ENCODE assay signal across 8 cellular contexts in the genomic region with DNA sequence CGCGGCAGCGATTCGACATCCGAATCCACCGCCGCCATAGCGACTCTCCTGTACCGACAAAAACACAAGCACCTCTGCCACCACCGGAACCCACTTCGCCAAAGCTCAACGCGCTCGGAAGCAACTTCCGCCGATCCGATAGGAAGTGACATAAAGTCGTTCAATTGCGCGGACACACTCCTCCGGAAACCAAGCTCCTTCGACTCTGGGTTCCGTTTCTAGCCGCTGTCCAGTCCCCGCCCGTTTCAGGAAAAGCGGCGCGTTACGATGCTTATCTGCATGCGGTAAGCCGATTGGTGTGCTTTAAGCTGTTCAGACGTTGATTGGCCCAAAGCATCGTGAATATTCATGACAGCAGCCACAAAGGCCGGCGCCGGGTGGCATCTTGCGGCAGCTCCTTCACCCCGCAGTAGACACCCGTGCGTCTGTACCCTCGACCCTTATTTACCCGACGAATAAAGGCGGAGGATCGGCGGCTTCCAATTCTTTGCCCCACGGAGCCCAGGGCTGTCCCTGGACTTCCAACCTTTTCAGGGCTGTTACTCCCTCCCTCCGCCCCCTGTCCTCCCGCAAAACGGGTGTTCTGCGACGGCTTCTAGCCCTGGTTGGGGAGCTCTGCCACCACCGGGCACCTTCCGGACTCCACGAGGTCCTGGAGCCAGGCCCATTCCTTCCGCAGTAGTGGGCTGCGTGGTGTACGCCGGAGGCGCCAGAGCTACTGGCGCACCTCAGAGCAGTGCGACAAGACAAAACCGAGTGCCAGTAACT. TPM values are rescaled to one million over a fixed set of nuclear protein-coding genes. Genes with fewer than 3 reads are reported as not detected.
DNase-seq lines count a peak whose midpoint lies in the region; ATAC-seq, FAIRE-seq and TF ChIP-seq lines count a peak whose summit lies in the region.

A gene with protein sequence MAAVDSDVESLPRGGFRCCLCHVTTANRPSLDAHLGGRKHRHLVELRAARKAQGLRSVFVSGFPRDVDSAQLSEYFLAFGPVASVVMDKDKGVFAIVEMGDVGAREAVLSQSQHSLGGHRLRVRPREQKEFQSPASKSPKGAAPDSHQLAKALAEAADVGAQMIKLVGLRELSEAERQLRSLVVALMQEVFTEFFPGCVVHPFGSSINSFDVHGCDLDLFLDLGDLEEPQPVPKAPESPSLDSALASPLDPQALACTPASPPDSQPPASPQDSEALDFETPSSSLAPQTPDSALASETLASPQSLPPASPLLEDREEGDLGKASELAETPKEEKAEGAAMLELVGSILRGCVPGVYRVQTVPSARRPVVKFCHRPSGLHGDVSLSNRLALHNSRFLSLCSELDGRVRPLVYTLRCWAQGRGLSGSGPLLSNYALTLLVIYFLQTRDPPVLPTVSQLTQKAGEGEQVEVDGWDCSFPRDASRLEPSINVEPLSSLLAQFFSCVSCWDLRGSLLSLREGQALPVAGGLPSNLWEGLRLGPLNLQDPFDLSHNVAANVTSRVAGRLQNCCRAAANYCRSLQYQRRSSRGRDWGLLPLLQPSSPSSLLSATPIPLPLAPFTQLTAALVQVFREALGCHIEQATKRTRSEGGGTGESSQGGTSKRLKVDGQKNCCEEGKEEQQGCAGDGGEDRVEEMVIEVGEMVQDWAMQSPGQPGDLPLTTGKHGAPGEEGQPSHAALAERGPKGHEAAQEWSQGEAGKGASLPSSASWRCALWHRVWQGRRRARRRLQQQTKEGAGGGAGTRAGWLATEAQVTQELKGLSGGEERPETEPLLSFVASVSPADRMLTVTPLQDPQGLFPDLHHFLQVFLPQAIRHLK (minus strand): TSS at position 76 of the 768 bp plus-strand sequence. CDS start 38 bp downstream, at position 38.

- peak; percentile 96 to 97 for TF ChIP-seq POLR2A in HepG2 (IDR thresholded peaks at IDR 0.05; ENCODE audit: insufficient read depth in 1 of 2, low read depth in 2 of 2, low read length in 2 of 2)

- intact Hi-C loops in HepG2 (cut with micrococcal nuclease; ENCODE audit: unreplicated experiment), result loop anchor here (1.0 to 5.0 kb wide), 2 partner anchors 8 to 61 kb away; a partner anchor contains a TSS

- FAIRE-seq in HepG2 (lab: Jason Lieb, UNC), result peak; percentile 97

- H3K4me3 ChIP-seq in HepG2 (replicated peaks in 1 of 3; ENCODE audit: insufficient read depth in 1 of 3, low read depth in 2 of 3, low read length in 3 of 3), result peak within 1 kb of the TSS; percentile 81 to 89 (median 82)

- H3K9ac ChIP-seq in HepG2 (ENCODE audit: insufficient read depth, low read depth, low read length), result peak within 1 kb of the TSS; percentile 90

- DNase-seq in NCI-H774 (lab: John Stamatoyannopoulos, UW), result peak; percentile 99
- DNase-seq in activated CD4-positive, alpha-beta T cell treated with anti-CD3 and anti-CD28 coated beads, Interleukin-2, amount 50 U/mL, for 4 hours, result peak; percentile 93 to 94
- peak; percentile 99 to 100 for DNase-seq in dermis microvascular lymphatic vessel endothelial cell (ENCODE audit: low read depth in 2 of 2)
- peak; percentile 98 for DNase-seq in HepG2 (ENCODE audit: low spot score)
- peak; percentile 90 for DNase-seq in stimulated activated CD4-positive, alpha-beta T cell treated with anti-CD3 and anti-CD28 coated beads, Interleukin-4, amount 100 ng/mL, for 1 hour

- H2AFZ ChIP-seq in HepG2 (ENCODE audit: low read length), result no peak within 1 kb of the TSS

- TSS peak; percentile 100 for BruUV-seq in HepG2 (replicated peaks; lab: Mats Ljungman, UMichigan)

- ATAC-seq in GM19395 (IDR thresholded peaks at IDR 0.05; ENCODE audit: unreplicated experiment) (peak; percentile 87), HG03565 (IDR thresholded peaks at IDR 0.05; ENCODE audit: unreplicated experiment) (peak; percentile 74), HepG2 (peak; percentile 86)

- POLR2A ChIA-PET in HepG2 (lab: Yijun Ruan, JAX), result interaction anchor here (0.7 to 4.4 kb wide), 64 partner anchors 8 to 799 kb away, joined by 3 to 160 read pairs (median 6); a partner anchor contains a TSS

- no peak; the same call in 1 of the 2 replicates for TF ChIP-seq RAD21 in HepG2 (CRISPR knock-in tag; IDR thresholded peaks at IDR 0.05)

- H3K9me3 ChIP-seq in HepG2 (ENCODE audit: low read length), result no peaks in the 10 kb centered on the region

- no peaks in the 10 kb centered on the region; a peak in 1 of 5 replicates for H3K27me3 ChIP-seq in HepG2 (ENCODE audit: control insufficient read depth in 1 of 2, insufficient read depth in 2 of 2, low read length in 2 of 2)

- H4K20me1 ChIP-seq in HepG2 (ENCODE audit: insufficient read depth, low read length), result no peaks in the 10 kb centered on the region

- H3K27ac ChIP-seq in C4-2B, result peak within 1 kb of the TSS; percentile 78
- peak within 1 kb of the TSS; percentile 85 for H3K27ac ChIP-seq in HepG2 (ENCODE audit: extremely low read length, insufficient read depth, low read length)

- H3K4me1 ChIP-seq in HepG2 (ENCODE audit: insufficient read depth, low read length), result peaks cover 51% of the 10 kb centered on the region

- CTCF ChIA-PET in HepG2 (lab: Yijun Ruan, JAX; ENCODE audit: low intra/inter-chr PET ratio, low total read pairs), result interaction anchor here (3.1 kb wide), 1 partner anchor 20 kb away, joined by 14 read pairs; a partner anchor contains a TSS

- in situ Hi-C loops in HepG2 (cut with HindIII; ENCODE audit: extremely low pct_ligation_motif_present, low pct_unique_long_range_greater_than_20kb), result no loop called here

- no peak for TF ChIP-seq CTCF in C4-2B (conservative IDR thresholded peaks at IDR 0.05)
- no peak; the same call in 1 of the 2 replicates for TF ChIP-seq CTCF in HepG2 (CRISPR knock-in tag; IDR thresholded peaks at IDR 0.05)

- peaks cover 19 to 22% of the 10 kb centered on the region in 2 experiments for H3K36me3 ChIP-seq in HepG2 (replicated peaks in 1 of 2; ENCODE audit: control insufficient read depth in 1 of 2, insufficient read depth in 2 of 2, low read length in 2 of 2)

- TF ChIP-seq EP300 in HepG2 (IDR thresholded peaks at IDR 0.05; ENCODE audit: low read depth in 2 of 2, low read length in 2 of 2) (peak in 1 of 2 experiments; percentile 60; a peak in 1 of 4 replicates), HepG2 (CRISPR knock-in tag; IDR thresholded peaks at IDR 0.05; ENCODE audit: borderline replicate concordance) (no peak)

- WGBS in HepG2 (ENCODE audit: low lambda C conversion rate), result 2% methylated on average over 23 of the region's 64 CpGs

- H3K79me2 ChIP-seq in HepG2 (ENCODE audit: insufficient read depth, low read length), result peaks cover 18% of the 10 kb centered on the region

- H3K4me2 ChIP-seq in HepG2 (ENCODE audit: low read depth, low read length), result peak within 1 kb of the TSS; percentile 86

TF ChIP-seq in HepG2, 621 proteins besides CTCF, POLR2A, EP300 and RAD21 (continues in another document):
- TF ChIP-seq ZNF10 (CRISPR knock-in tag; IDR thresholded peaks at IDR 0.05; ENCODE audit: borderline replicate concordance, low read depth) (no peak), FOXP1 (IDR thresholded peaks at IDR 0.05) (no peak), FOXP1 (CRISPR knock-in tag; IDR thresholded peaks at IDR 0.05) (no peak), SMC3 (IDR thresholded peaks at IDR 0.05; ENCODE audit: low read length) (no peak), SIN3A (IDR thresholded peaks at IDR 0.05; ENCODE audit: borderline replicate concordance, low read depth, low read length) (peak; percentile 89), MATR3 (CRISPR knock-in tag; IDR thresholded peaks at IDR 0.05) (no peak), ZSCAN30 (CRISPR knock-in tag; IDR thresholded peaks at IDR 0.05) (no peak), ZNF746 (CRISPR knock-in tag; IDR thresholded peaks at IDR 0.05) (peak; percentile 63; the same call in 1 of the 2 replicates), NFRKB (IDR thresholded peaks at IDR 0.05) (no peak; the same call in 1 of the 2 replicates), ZBTB42 (CRISPR knock-in tag; IDR thresholded peaks at IDR 0.05) (no peak)
- TF ChIP-seq, protein P1, sequence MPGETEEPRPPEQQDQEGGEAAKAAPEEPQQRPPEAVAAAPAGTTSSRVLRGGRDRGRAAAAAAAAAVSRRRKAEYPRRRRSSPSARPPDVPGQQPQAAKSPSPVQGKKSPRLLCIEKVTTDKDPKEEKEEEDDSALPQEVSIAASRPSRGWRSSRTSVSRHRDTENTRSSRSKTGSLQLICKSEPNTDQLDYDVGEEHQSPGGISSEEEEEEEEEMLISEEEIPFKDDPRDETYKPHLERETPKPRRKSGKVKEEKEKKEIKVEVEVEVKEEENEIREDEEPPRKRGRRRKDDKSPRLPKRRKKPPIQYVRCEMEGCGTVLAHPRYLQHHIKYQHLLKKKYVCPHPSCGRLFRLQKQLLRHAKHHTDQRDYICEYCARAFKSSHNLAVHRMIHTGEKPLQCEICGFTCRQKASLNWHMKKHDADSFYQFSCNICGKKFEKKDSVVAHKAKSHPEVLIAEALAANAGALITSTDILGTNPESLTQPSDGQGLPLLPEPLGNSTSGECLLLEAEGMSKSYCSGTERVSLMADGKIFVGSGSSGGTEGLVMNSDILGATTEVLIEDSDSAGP (CRISPR knock-in tag; IDR thresholded peaks at IDR 0.05; ENCODE audit: borderline replicate concordance), result peak; percentile 85

RNA-seq across cellular contexts. Expression of the gene that starts here (rescaled TPM):
- 8.9 and 11.0 TPM in 2 replicates for total RNA-seq in dermis microvascular lymphatic vessel endothelial cell
- total RNA-seq in HepG2 (2016; rRNA removed; fragmentation: Illumina TruSeq; extraction: Trizol), result 8.5 and 9.7 TPM in 2 replicates
- 2.2 and 4.6 TPM in 2 replicates for total RNA-seq in HepG2 (2016; cell fraction: cytosol; rRNA removed; fragmentation: Illumina TruSeq; extraction: Trizol; ENCODE audit: low read depth)
- total RNA-seq in HepG2 (2016; cell fraction: insoluble cytoplasmic fraction; rRNA removed; fragmentation: Illumina TruSeq; extraction: Trizol), result 6.9 and 10.1 TPM in 2 replicates
- total RNA-seq in HepG2 (2016; cell fraction: membrane; rRNA removed; fragmentation: Illumina TruSeq; extraction: Trizol), result 3.7 and 6.0 TPM in 2 replicates
- 8.1 and 9.3 TPM in 2 replicates for total RNA-seq in HepG2 (2016; cell fraction: nucleus; rRNA removed; fragmentation: Illumina TruSeq; extraction: Trizol)
- 14.3 and 17.5 TPM in 2 replicates for polyA plus RNA-seq in HepG2 (2011; rRNA removed)
- polyA plus RNA-seq in HepG2 (2011; cell fraction: cytosol; rRNA removed), result 6.3 and 8.4 TPM in 2 replicates
- 43.5 and 52.1 TPM in 2 replicates for polyA plus RNA-seq in HepG2 (2011; cell fraction: nucleus; rRNA removed)
- polyA plus RNA-seq in HepG2 (2012), result 13.1 and 14.1 TPM in 2 replicates
- 2.4 and 2.7 TPM in 2 replicates for polyA plus RNA-seq in HepG2 (2016; cell fraction: cytosol; fragmentation: Illumina TruSeq; extraction: Trizol; ENCODE audit: low read depth)
- 7.0 and 9.3 TPM in 2 replicates for polyA plus RNA-seq in HepG2 (2016; cell fraction: insoluble cytoplasmic fraction; fragmentation: Illumina TruSeq; extraction: Trizol; ENCODE audit: low read depth)
- polyA plus RNA-seq in HepG2 (2016; cell fraction: membrane; fragmentation: Illumina TruSeq; extraction: Trizol; ENCODE audit: low read depth), result 3.7 and 4.0 TPM in 2 replicates
- polyA plus RNA-seq in HepG2 (2016; cell fraction: nucleus; fragmentation: Illumina TruSeq; extraction: Trizol; ENCODE audit: insufficient read depth, low read depth), result 25.7 TPM in 2 replicates
- polyA minus RNA-seq in HepG2 (2011; rRNA and poly(A)+ RNA removed; ENCODE audit: low replicate concordance), result 12.6 and 15.7 TPM in 2 replicates
- polyA minus RNA-seq in HepG2 (2011; cell fraction: cytosol; rRNA and poly(A)+ RNA removed), result 4.7 and 8.8 TPM in 2 replicates
- 3.9 and 9.4 TPM in 2 replicates for polyA minus RNA-seq in HepG2 (2011; cell fraction: nucleus; rRNA and poly(A)+ RNA removed)

Comparison
In these comparisons a context has a peak if more than half of its experiments do, and no peak if none do; other contexts are left out.
1. Peak in every context shown above with its lines: DNase-seq, ATAC-seq, H3K4me3 ChIP-seq and H3K27ac ChIP-seq.